Comparison of ENCODE assay signal across 7 cellular contexts in genomic region chrX:154019061-154019621, GRCh38. TPM values are rescaled to one million over a fixed set of nuclear protein-coding genes. Genes with fewer than 3 reads are reported as not detected.
DNase-seq lines count a peak whose midpoint lies in the region; ATAC-seq and TF ChIP-seq lines count a peak whose summit lies in the region.

No MANE protein-coding gene starts in this region.

- TF ChIP-seq POLR2A in adrenal gland (IDR thresholded peaks at IDR 0.05): no peak

- H3K27ac ChIP-seq in adrenal gland: peak overlapping the region in 4 of 5 donors; percentile 48 to 97 (median 72)
- H3K27ac ChIP-seq in substantia nigra (ENCODE audit: low read depth, low read length, poor library complexity, severe bottlenecking): peak overlapping the region; percentile 67

- ATAC-seq in GM19035 (IDR thresholded peaks at IDR 0.05; ENCODE audit: unreplicated experiment): peak; percentile 18
- peak; percentile 16 for ATAC-seq in HG03521 (IDR thresholded peaks at IDR 0.05; ENCODE audit: unreplicated experiment)

- no peaks in the 10 kb centered on the region for H3K9me3 ChIP-seq in adrenal gland (replicated peaks in 1 of 3)

- peaks cover 0 to 21% of the 10 kb centered on the region in 2 donors for H3K36me3 ChIP-seq in adrenal gland (replicated peaks in 1 of 2)

- WGBS in adrenal gland, 4 donors: 0 to 39% (median 36%) methylated on average over 21 to 42 of the region's 45 CpGs; no CpG with 5 or more reads in 1 of the 4 donors

- peak overlapping the region in 3 of 4 donors; percentile 5 to 63 (median 14) for H3K4me3 ChIP-seq in adrenal gland

- peaks cover 4% of the 10 kb centered on the region for H3K27me3 ChIP-seq in adrenal gland

- no peak for TF ChIP-seq CTCF in adrenal gland (IDR thresholded peaks at IDR 0.05)

- DNase-seq in adrenal gland (peak in 1 of 7 donors; percentile 48), left kidney (ENCODE audit: low read depth, low spot score) (peak; percentile 26), substantia nigra (lab: John Stamatoyannopoulos, UW) (no peak), middle frontal gyrus (ENCODE audit: extremely low spot score, low spot score) (no peak), DMS79 treated with DMSO at 0.1 percent for 48 hours (lab: John Stamatoyannopoulos, UW) (no peak)

- H3K4me1 ChIP-seq in adrenal gland (replicated peaks in 1 of 2): peaks cover 0 to 20% of the 10 kb centered on the region in 2 donors

- intact Hi-C loops in adrenal gland (cut with DNase I): no loop called here

RNA-seq across cellular contexts. Expression of gene IRAK1, which starts 0.6 kb away (rescaled TPM):
- total RNA-seq in adrenal gland: 100 to 1,000 TPM in 4 of 8 donors, 10 to 100 TPM in 4; 79.9 to 142 (median 111) TPM
- polyA plus RNA-seq in adrenal gland: 10 to 100 TPM; 36.9 to 70.1 (median 63.4) TPM

RNA-seq across cellular contexts. Expression of gene TMEM187, which starts 46.6 kb away (rescaled TPM):
- total RNA-seq in adrenal gland: 10 to 100 TPM in 7 of 8 donors, 1 to 10 TPM in 1; 5.7 to 29.2 (median 17.1) TPM
- 1 to 10 TPM; 4.0 to 6.8 (median 5.3) TPM for polyA plus RNA-seq in adrenal gland

RNA-seq across cellular contexts. Expression of gene HCFC1, which starts 47.5 kb away (rescaled TPM):
- 10 to 100 TPM; 43.8 to 77.1 (median 58.8) TPM for total RNA-seq in adrenal gland
- 10 to 100 TPM; 15.3 to 32.7 (median 19.6) TPM for polyA plus RNA-seq in adrenal gland
